8 cellular contexts compared by ENCODE assay signal in the genomic region with DNA sequence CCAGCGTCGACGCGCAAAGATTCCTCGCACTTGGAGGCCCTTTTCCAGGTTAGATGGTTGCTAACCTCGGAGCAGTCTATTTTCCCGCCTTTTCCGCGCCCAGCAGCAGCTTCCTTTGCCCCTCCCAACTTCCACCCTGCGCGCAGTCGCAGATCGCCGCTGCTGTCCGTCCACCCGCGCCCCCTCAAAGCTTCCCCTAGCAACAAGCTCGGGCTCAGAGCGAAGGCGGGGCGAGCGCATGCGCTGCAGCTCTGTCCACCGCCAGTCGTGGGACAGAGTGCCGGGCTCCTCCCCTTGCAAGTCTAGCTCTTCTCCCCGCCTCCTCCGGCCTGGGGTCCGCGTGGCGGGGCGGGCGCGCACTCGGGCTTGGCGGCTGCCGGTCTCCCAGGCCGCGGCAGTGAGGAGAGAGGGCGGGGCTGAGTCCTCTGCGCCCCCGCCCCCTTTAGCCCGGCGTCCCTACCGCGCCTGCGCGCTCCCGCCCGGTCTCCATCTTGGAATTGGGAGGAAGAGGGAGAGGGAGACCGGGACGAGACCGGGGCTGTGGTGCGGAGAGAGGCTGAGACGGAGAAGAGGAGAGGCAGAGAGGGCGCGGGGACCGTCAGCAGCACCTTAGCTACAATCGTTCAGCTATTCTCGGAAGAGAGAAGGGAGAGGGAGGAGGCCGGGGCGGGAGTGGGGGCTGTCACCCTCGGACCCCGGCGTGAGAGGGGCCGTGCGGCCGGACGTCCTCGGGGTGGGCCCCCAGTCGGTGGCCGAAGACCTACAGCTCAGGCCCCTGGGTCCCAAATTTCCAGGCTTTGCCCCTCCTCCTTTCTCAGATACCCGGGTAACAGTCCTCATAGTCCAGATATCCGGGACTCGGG. TPM values are rescaled to one million over a fixed set of nuclear protein-coding genes. Genes with fewer than 3 reads are reported as not detected.
DNase-seq lines count a peak whose midpoint lies in the region; ATAC-seq, FAIRE-seq and TF ChIP-seq lines count a peak whose summit lies in the region.

Gene TAOK2 (plus strand): TSS at position 485 of the 863 bp plus-strand sequence. CDS start 3,905 bp downstream, outside the sequence.

- peaks cover 16% of the 10 kb centered on the region for H3K36me3 ChIP-seq in CD4-positive, CD25-positive, alpha-beta regulatory T cell (ENCODE audit: control insufficient read depth, insufficient read depth, low read length)
- peaks cover 21 to 27% of the 10 kb centered on the region in 2 experiments for H3K36me3 ChIP-seq in HepG2 (replicated peaks in 1 of 2; ENCODE audit: control insufficient read depth in 1 of 2, insufficient read depth in 2 of 2, low read length in 2 of 2)

- H3K36me3 Mint-ChIP-seq in CD4-positive, CD25-positive, alpha-beta regulatory T cell = peaks cover 7% of the 10 kb centered on the region
- peaks cover 78% of the 10 kb centered on the region for H3K36me3 Mint-ChIP-seq in dendritic cell treated with granulocyte-macrophage colony-stimulating factor and Interleukin-4, amounts not matched to agents 40 ng/mL and 50 ng/mL, for 4 days (ENCODE audit: low read depth)

- peaks cover 23% of the 10 kb centered on the region for H4K20me1 ChIP-seq in HepG2 (ENCODE audit: insufficient read depth, low read length)

- H3K4me2 ChIP-seq in HepG2 (ENCODE audit: low read depth, low read length) = peak within 1 kb of the TSS; percentile 93

- peak; percentile 90 to 98 (median 93) for DNase-seq in CD4-positive, CD25-positive, alpha-beta regulatory T cell
- DNase-seq in NCI-H82 (lab: John Stamatoyannopoulos, UW) = peak; percentile 99
- peak; percentile 82 to 86 for DNase-seq in activated CD4-positive, alpha-beta T cell treated with anti-CD3 and anti-CD28 coated beads, Interleukin-2, amount 50 U/mL, for 4 hours
- DNase-seq in HepG2 (ENCODE audit: low spot score) = peak; percentile 98
- DNase-seq in stimulated activated CD4-positive, alpha-beta T cell treated with anti-CD3 and anti-CD28 coated beads, Interleukin-2, amount 100 ng/mL, for 48 hours = peak; percentile 92 to 94

- CTCF ChIA-PET in HepG2 (lab: Yijun Ruan, JAX; ENCODE audit: low intra/inter-chr PET ratio, low total read pairs) = no interaction called here

- no peaks in the 10 kb centered on the region for H3K27me3 Mint-ChIP-seq in CD4-positive, CD25-positive, alpha-beta regulatory T cell
- H3K27me3 Mint-ChIP-seq in dendritic cell treated with granulocyte-macrophage colony-stimulating factor and Interleukin-4, amounts not matched to agents 40 ng/mL and 50 ng/mL, for 4 days = no peaks in the 10 kb centered on the region

- peak within 1 kb of the TSS; percentile 84 to 100 (median 90) for H3K4me3 Mint-ChIP-seq in CD4-positive, CD25-positive, alpha-beta regulatory T cell
- peak within 1 kb of the TSS; percentile 90 for H3K4me3 Mint-ChIP-seq in dendritic cell treated with granulocyte-macrophage colony-stimulating factor and Interleukin-4, amounts not matched to agents 40 ng/mL and 50 ng/mL, for 4 days

- H3K4me3 ChIP-seq in CD4-positive, CD25-positive, alpha-beta regulatory T cell (ENCODE audit: low read depth, low read length) = peak within 1 kb of the TSS; percentile 87
- H3K4me3 ChIP-seq in HepG2 (replicated peaks in 1 of 3; ENCODE audit: insufficient read depth in 1 of 3, low read depth in 2 of 3, low read length in 3 of 3) = peak within 1 kb of the TSS; percentile 86 to 99 (median 91)

- peak within 1 kb of the TSS; percentile 87 to 93 (median 89) for H3K27ac Mint-ChIP-seq in CD4-positive, CD25-positive, alpha-beta regulatory T cell
- H3K27ac Mint-ChIP-seq in dendritic cell treated with granulocyte-macrophage colony-stimulating factor and Interleukin-4, amounts not matched to agents 40 ng/mL and 50 ng/mL, for 4 days = peak within 1 kb of the TSS; percentile 88

- H3K27me3 ChIP-seq in CD4-positive, CD25-positive, alpha-beta regulatory T cell (ENCODE audit: control insufficient read depth, insufficient read depth, low read length) = no peaks in the 10 kb centered on the region
- no peaks in the 10 kb centered on the region; a peak in 1 of 5 replicates for H3K27me3 ChIP-seq in HepG2 (ENCODE audit: control insufficient read depth in 1 of 2, insufficient read depth in 2 of 2, low read length in 2 of 2)

- peak within 1 kb of the TSS; percentile 83 for H3K27ac ChIP-seq in CD4-positive, CD25-positive, alpha-beta regulatory T cell (ENCODE audit: insufficient read depth, low read length, poor library complexity, severe bottlenecking)
- H3K27ac ChIP-seq in HepG2 (ENCODE audit: extremely low read length, insufficient read depth, low read length) = peak within 1 kb of the TSS; percentile 72

- peak; percentile 72 to 89 for TF ChIP-seq POLR2A in HepG2 (IDR thresholded peaks at IDR 0.05; ENCODE audit: insufficient read depth in 1 of 2, low read depth in 2 of 2, low read length in 2 of 2)

- H3K4me1 ChIP-seq in CD4-positive, CD25-positive, alpha-beta regulatory T cell (ENCODE audit: control insufficient read depth, insufficient read depth, low read length, poor library complexity, severe bottlenecking) = peaks cover 37% of the 10 kb centered on the region
- H3K4me1 ChIP-seq in HepG2 (ENCODE audit: insufficient read depth, low read length) = peaks cover 30% of the 10 kb centered on the region

- ATAC-seq in CD4-positive, CD25-positive, alpha-beta regulatory T cell (ENCODE audit: low read depth in 2 of 2) = peak; percentile 95 to 96
- ATAC-seq in GM19438 (IDR thresholded peaks at IDR 0.05; ENCODE audit: low read depth, unreplicated experiment) (peak; percentile 93), HG03575 (IDR thresholded peaks at IDR 0.05; ENCODE audit: extremely low read depth, insufficient number of reproducible peaks, low FRiP score, unreplicated experiment) (peak; percentile 70), HepG2 (peak; percentile 95)

- H3K79me2 ChIP-seq in HepG2 (ENCODE audit: insufficient read depth, low read length) = peaks cover 38% of the 10 kb centered on the region

- no peaks in the 10 kb centered on the region for H3K9me3 ChIP-seq in CD4-positive, CD25-positive, alpha-beta regulatory T cell (ENCODE audit: control insufficient read depth in 2 of 2, low read length in 2 of 2)
- H3K9me3 ChIP-seq in HepG2 (ENCODE audit: low read length) = no peaks in the 10 kb centered on the region

- intact Hi-C loops in dendritic cell treated with granulocyte-macrophage colony-stimulating factor and Interleukin-4, amounts not matched to agents 40 ng/mL and 50 ng/mL, for 4 days (cut with micrococcal nuclease) = loop anchor here (1.0 to 10.0 kb wide), 3 partner anchors 23 to 159 kb away; partner anchors contain the start of genes CDIPT, INO80E, PAGR1 and PRRT2
- intact Hi-C loops in HepG2 (cut with micrococcal nuclease; ENCODE audit: unreplicated experiment) = loop anchor here (1.0 kb wide), 2 partner anchors 30 to 47 kb away; partner anchors contain the start of gene KCTD13

- no TSS peak for BruUV-seq in HepG2 (replicated peaks; lab: Mats Ljungman, UMichigan)

- TF ChIP-seq EP300 in HepG2 (IDR thresholded peaks at IDR 0.05; ENCODE audit: low read depth in 2 of 2, low read length in 2 of 2) (peak in 1 of 2 experiments; percentile 65; a peak in 2 of 4 replicates), HepG2 (CRISPR knock-in tag; IDR thresholded peaks at IDR 0.05; ENCODE audit: borderline replicate concordance) (no peak)

- peak; percentile 49 for FAIRE-seq in HepG2 (lab: Jason Lieb, UNC)

- peak; percentile 5 for TF ChIP-seq RAD21 in HepG2 (CRISPR knock-in tag; IDR thresholded peaks at IDR 0.05)

- H3K9me3 Mint-ChIP-seq in CD4-positive, CD25-positive, alpha-beta regulatory T cell = no peaks in the 10 kb centered on the region
- no peaks in the 10 kb centered on the region for H3K9me3 Mint-ChIP-seq in dendritic cell treated with granulocyte-macrophage colony-stimulating factor and Interleukin-4, amounts not matched to agents 40 ng/mL and 50 ng/mL, for 4 days

- H2AFZ ChIP-seq in HepG2 (ENCODE audit: low read length) = no peak within 1 kb of the TSS

- in situ Hi-C loops in HepG2 (cut with HindIII; ENCODE audit: extremely low pct_ligation_motif_present, low pct_unique_long_range_greater_than_20kb) = no loop called here

- TF ChIP-seq CTCF in HepG2 (CRISPR knock-in tag; IDR thresholded peaks at IDR 0.05) = peak; percentile 11; the same call in 1 of the 2 replicates

- H3K4me1 Mint-ChIP-seq in CD4-positive, CD25-positive, alpha-beta regulatory T cell = peaks cover 16 to 42% (median 28%) of the 10 kb centered on the region in 4 donors
- peaks cover 63% of the 10 kb centered on the region for H3K4me1 Mint-ChIP-seq in dendritic cell treated with granulocyte-macrophage colony-stimulating factor and Interleukin-4, amounts not matched to agents 40 ng/mL and 50 ng/mL, for 4 days (ENCODE audit: low read depth)

- 12% methylated on average over 59 of the region's 75 CpGs for WGBS in HepG2 (ENCODE audit: low lambda C conversion rate)

- H3K9ac ChIP-seq in HepG2 (ENCODE audit: insufficient read depth, low read depth, low read length) = peak within 1 kb of the TSS; percentile 89

- POLR2A ChIA-PET in HepG2 (lab: Yijun Ruan, JAX) = interaction anchor here (0.6 to 4.7 kb wide), 33 partner anchors 9 to 294 kb away, joined by 3 to 47 read pairs (median 4); partner anchors contain the start of genes ALDOA, ASPHD1, HIRIP3 and INO80E

RNA-seq across cellular contexts. Expression of gene TAOK2, which starts in this region (rescaled TPM):
- total RNA-seq in CD4-positive, CD25-positive, alpha-beta regulatory T cell = 30.0 TPM
- 1 to 10 TPM; 2.1 to 3.5 (median 2.9) TPM for polyA plus RNA-seq in CD4-positive, CD25-positive, alpha-beta regulatory T cell
- total RNA-seq in HepG2 (2016; rRNA removed; fragmentation: Illumina TruSeq; extraction: Trizol) = 27.6 and 43.2 TPM in 2 replicates
- total RNA-seq in HepG2 (2016; cell fraction: cytosol; rRNA removed; fragmentation: Illumina TruSeq; extraction: Trizol; ENCODE audit: low read depth) = 7.5 and 7.7 TPM in 2 replicates
- total RNA-seq in HepG2 (2016; cell fraction: insoluble cytoplasmic fraction; rRNA removed; fragmentation: Illumina TruSeq; extraction: Trizol) = 23.0 and 42.5 TPM in 2 replicates
- 15.4 TPM in 2 replicates for total RNA-seq in HepG2 (2016; cell fraction: membrane; rRNA removed; fragmentation: Illumina TruSeq; extraction: Trizol)
- 36.7 and 42.5 TPM in 2 replicates for total RNA-seq in HepG2 (2016; cell fraction: nucleus; rRNA removed; fragmentation: Illumina TruSeq; extraction: Trizol)
- polyA plus RNA-seq in HepG2 (2011; rRNA removed) = 17.4 and 24.8 TPM in 2 replicates
- polyA plus RNA-seq in HepG2 (2011; cell fraction: cytosol; rRNA removed) = 10.9 and 13.5 TPM in 2 replicates
- 101 and 105 TPM in 2 replicates for polyA plus RNA-seq in HepG2 (2011; cell fraction: nucleus; rRNA removed)
- 15.5 and 21.1 TPM in 2 replicates for polyA plus RNA-seq in HepG2 (2012)
- polyA plus RNA-seq in HepG2 (2016; cell fraction: cytosol; fragmentation: Illumina TruSeq; extraction: Trizol; ENCODE audit: low read depth) = 1.7 and 1.9 TPM in 2 replicates
- 15.8 and 17.9 TPM in 2 replicates for polyA plus RNA-seq in HepG2 (2016; cell fraction: insoluble cytoplasmic fraction; fragmentation: Illumina TruSeq; extraction: Trizol; ENCODE audit: low read depth)
- 3.8 and 4.5 TPM in 2 replicates for polyA plus RNA-seq in HepG2 (2016; cell fraction: membrane; fragmentation: Illumina TruSeq; extraction: Trizol; ENCODE audit: low read depth)
- 80.3 and 83.9 TPM in 2 replicates for polyA plus RNA-seq in HepG2 (2016; cell fraction: nucleus; fragmentation: Illumina TruSeq; extraction: Trizol; ENCODE audit: insufficient read depth, low read depth)
- polyA minus RNA-seq in HepG2 (2011; rRNA and poly(A)+ RNA removed; ENCODE audit: low replicate concordance) = 28.3 and 32.0 TPM in 2 replicates
- 14.9 and 15.1 TPM in 2 replicates for polyA minus RNA-seq in HepG2 (2011; cell fraction: cytosol; rRNA and poly(A)+ RNA removed)
- polyA minus RNA-seq in HepG2 (2011; cell fraction: nucleus; rRNA and poly(A)+ RNA removed) = 27.7 and 31.1 TPM in 2 replicates

Comparison
In these comparisons a context has a peak if more than half of its experiments do, and no peak if none do; other contexts are left out.
1. Peak in every context shown above with its lines: DNase-seq, ATAC-seq, H3K4me3 ChIP-seq and H3K27ac ChIP-seq.